In genomic region chr11:11089805-11090204, GRCh38 we compare ENCODE assay signal across 23 cellular contexts.
DNase-seq lines count a peak whose midpoint lies in the region; ATAC-seq, FAIRE-seq and TF ChIP-seq lines count a peak whose summit lies in the region.
"Had no signal": no experiment of that assay in that cellular context is flagged by ENCODE, and none has a peak within 500 bp of the region (broad histone marks: within the 10 kb centered on the region; RNA-seq: fewer than 3 reads in every experiment).

No MANE protein-coding gene starts in this region.

- FAIRE-seq in RCC 7860 (lab: Jason Lieb, UNC), result no peak
- FAIRE-seq: A549, D721Med, GM19239 had no signal

- TF ChIP-seq CTCF in activated B cell treated with CpG ODN at 0.5 μM for 24 hours (IDR thresholded peaks at IDR 0.05), result no peak

- no peak for DNase-seq in activated B cell treated with CpG ODN at 0.5 μM for 24 hours
- no peak for DNase-seq in putamen (ENCODE audit: low spot score)
- no peak for DNase-seq in RCC 7860 (ENCODE audit: low spot score)
- no peak for DNase-seq in NAMALWA (ENCODE audit: low spot score)
- DNase-seq: AML-193; CD4-positive, alpha-beta T cell; DMS53; GOT3; Kasumi-1; MV-4-11; NCI-H2029; NCI-H2227 treated with DMSO at 0.1 percent for 48 hours; NCI-H526 treated with DMSO at 0.1 percent for 48 hours; OCI-M1; Peyer's patch; SIG-M5 had no signal

- CTCF ChIA-PET in activated B cell treated with CpG ODN at 0.5 μM for 24 hours (lab: Charles Lee), result no interaction called here

- H3K27ac Mint-ChIP-seq in activated B cell treated with CpG ODN at 0.5 μM for 24 hours, result no peak overlapping the region
- H3K27ac Mint-ChIP-seq: CD4-positive, alpha-beta T cell had no signal

- intact Hi-C loops in activated B cell treated with CpG ODN at 0.5 μM for 24 hours (cut with micrococcal nuclease), result no loop called here

- no peaks in the 10 kb centered on the region for H3K36me3 Mint-ChIP-seq in activated B cell treated with CpG ODN at 0.5 μM for 24 hours (ENCODE audit: low read depth)

- H3K4me3 Mint-ChIP-seq in activated B cell treated with CpG ODN at 0.5 μM for 24 hours, result no peak overlapping the region
- H3K4me3 Mint-ChIP-seq: CD4-positive, alpha-beta T cell had no signal

- POLR2A ChIA-PET in activated B cell treated with CpG ODN at 0.5 μM for 24 hours (lab: Charles Lee), result no interaction called here

- ATAC-seq in GM19395 (IDR thresholded peaks at IDR 0.05; ENCODE audit: unreplicated experiment), result peak; percentile 70
- ATAC-seq in HG03432 (IDR thresholded peaks at IDR 0.05; ENCODE audit: unreplicated experiment), result peak; percentile 87
- peak; percentile 45 for ATAC-seq in activated B cell treated with CpG ODN at 0.5 μM for 24 hours (ENCODE audit: low read depth)
- no peak for ATAC-seq in GM21619 (IDR thresholded peaks at IDR 0.05; ENCODE audit: unreplicated experiment)
- ATAC-seq: A549, HCT116 had no signal

- H3K9me3 Mint-ChIP-seq in activated B cell treated with CpG ODN at 0.5 μM for 24 hours, result peaks cover 8% of the 10 kb centered on the region

- H3K4me1 Mint-ChIP-seq in activated B cell treated with CpG ODN at 0.5 μM for 24 hours, result no peaks in the 10 kb centered on the region

- peaks cover 9% of the 10 kb centered on the region for H3K27me3 Mint-ChIP-seq in activated B cell treated with CpG ODN at 0.5 μM for 24 hours
- H3K27me3 Mint-ChIP-seq: CD4-positive, alpha-beta T cell had no signal
